18 cellular contexts compared by ENCODE assay signal in genomic region chr15:51558421-51558820, GRCh38.
"Had no signal": no experiment of that assay in that cellular context is flagged by ENCODE, and none has a peak within 500 bp of the region (broad histone marks: within the 10 kb centered on the region; RNA-seq: fewer than 3 reads in every experiment).

No MANE protein-coding gene starts in this region.

- H3K9me3 ChIP-seq: breast epithelium, gastrocnemius medialis, left ventricle myocardium inferior, tibial nerve, uterus had no signal

- H3K27ac ChIP-seq: breast epithelium, coronary artery, gastrocnemius medialis, left ventricle myocardium inferior, tibial nerve, uterus had no signal

- H3K4me1 ChIP-seq: breast epithelium, gastrocnemius medialis, left ventricle myocardium inferior, tibial nerve, uterus had no signal

- H3K4me3 ChIP-seq: breast epithelium, coronary artery, gastrocnemius medialis, left ventricle myocardium inferior, tibial nerve, uterus had no signal

- DNase-seq: activated CD4-positive, alpha-beta T cell treated with anti-CD3 and anti-CD28 coated beads, Interleukin-2, amount 10 ng/mL, durations not matched to agents 24 days and 14 days; activated CD8-positive, alpha-beta T cell treated with anti-CD3 and anti-CD28 coated beads, Interleukin-2, amount 10 ng/mL, durations not matched to agents 7 days and 5 days; activated gamma-delta T cell; activated T-cell treated with anti-CD3 and anti-CD28 coated beads, Interleukin-2, amount 50 U/mL, for 72 hours; erythroblast; gastrocnemius medialis; head of caudate nucleus; left ventricle myocardium inferior; mammary epithelial cell; midbrain; right cardiac atrium; T-helper 9 cell; uterus had no signal

- ATAC-seq: activated CD8-positive, alpha-beta T cell treated with anti-CD3 and anti-CD28 coated beads, Interleukin-2, amount 10 ng/mL, durations not matched to agents 7 days and 5 days; activated T-cell treated with anti-CD3 and anti-CD28 coated beads, Interleukin-2, amount 50 U/mL, for 72 hours; gastrocnemius medialis; right cardiac atrium had no signal

- H3K36me3 ChIP-seq: breast epithelium, gastrocnemius medialis, left ventricle myocardium inferior, uterus had no signal

- FAIRE-seq: astrocyte, endometrium had no signal
